In genomic region chr3:124928333-124929202, GRCh38 we compare ENCODE assay signal across 8 cellular contexts. TPM values are rescaled to one million over a fixed set of nuclear protein-coding genes. Genes with fewer than 3 reads are reported as not detected.
DNase-seq lines count a peak whose midpoint lies in the region; ATAC-seq, FAIRE-seq and TF ChIP-seq lines count a peak whose summit lies in the region.

No MANE protein-coding gene starts in this region.

- ATAC-seq in A549 = peak; percentile 77 to 92; a peak in 5 of 6 replicates

- no peak overlapping the region for H3K4me3 ChIP-seq in A549

- FAIRE-seq in A549 (lab: Jason Lieb, UNC) (peak; percentile 61), GM12892 (lab: Jason Lieb, UNC) (peak; percentile 88)

- peak overlapping the region; percentile 33 to 69; a peak in 3 of 6 replicates for H3K27ac ChIP-seq in A549

- TF ChIP-seq CTCF in A549 (IDR thresholded peaks at IDR 0.05) = peak; percentile 93

- DNase-seq in A549 (ENCODE audit: low read depth in 1 of 2, low spot score in 1 of 2) = peak; percentile 38 to 73
- no peak for DNase-seq in GM12892 (ENCODE audit: insufficient read length)
- DNase-seq in NCI-H345 (lab: John Stamatoyannopoulos, UW) = peak; percentile 51
- peak; percentile 38 to 61 for DNase-seq in activated CD4-positive, alpha-beta T cell treated with anti-CD3 and anti-CD28 coated beads for 4 hours
- peak; percentile 85 for DNase-seq in dermis blood vessel endothelial cell
- DNase-seq in medulla oblongata (ENCODE audit: extremely low spot score) = peak; percentile 78
- peak; percentile 18 to 40 for DNase-seq in stimulated activated CD8-positive, alpha-beta memory T cell treated with anti-CD3 and anti-CD28 coated beads, Interleukin-2, amount 100 ng/mL, for 48 hours (ENCODE audit: low read depth in 2 of 2)
- no peak for DNase-seq in hepatic stellate cell (ENCODE audit: low spot score)

- CTCF ChIA-PET in A549 (lab: Yijun Ruan, JAX) = interaction anchor here (0.6 to 3.4 kb wide), 25 partner anchors 8 to 662 kb away, joined by 3 to 22 read pairs (median 5); no protein-coding TSS in a partner anchor

- no peak overlapping the region for H3K4me2 ChIP-seq in A549

- peaks cover 13% of the 10 kb centered on the region; the same call in 1 of the 3 replicates for H3K4me1 ChIP-seq in A549

- POLR2A ChIA-PET in A549 (lab: Yijun Ruan, JAX) = no interaction called here

- peak; percentile 82 to 86 for TF ChIP-seq RAD21 in A549 (conservative IDR thresholded peaks at IDR 0.05 in 1 of 2, IDR thresholded peaks at IDR 0.05 in 1 of 2)

- TF ChIP-seq POLR2A in A549 (IDR thresholded peaks at IDR 0.05; ENCODE audit: low read length) (no peak), GM12892 (IDR thresholded peaks at IDR 0.05; ENCODE audit: low read depth, low read length) (no peak)

- no peak for TF ChIP-seq EP300 in A549 (IDR thresholded peaks at IDR 0.05)

- 18% methylated on average over 4 of the region's 4 CpGs for whole genome bisulfite sequencing in A549 (ENCODE audit: missing lambda C conversion rate)

- no peaks in the 10 kb centered on the region for H3K9me3 ChIP-seq in A549

TF ChIP-seq in A549, 52 proteins besides CTCF, POLR2A, EP300 and RAD21:
- TF ChIP-seq HEYL (CRISPR knock-in tag; IDR thresholded peaks at IDR 0.05) (no peak), JUNB (IDR thresholded peaks at IDR 0.05) (no peak), TFCP2L1 (CRISPR knock-in tag; IDR thresholded peaks at IDR 0.05) (no peak), EHF (CRISPR knock-in tag; IDR thresholded peaks at IDR 0.05) (no peak), SMC3 (IDR thresholded peaks at IDR 0.05) (peak; percentile 87), CBX2 (IDR thresholded peaks at IDR 0.05; ENCODE audit: borderline replicate concordance, low read depth) (no peak), PHF8 (IDR thresholded peaks at IDR 0.05; ENCODE audit: borderline replicate concordance, low read depth) (no peak), HDAC2 (IDR thresholded peaks at IDR 0.05) (no peak), KDM5A (IDR thresholded peaks at IDR 0.05) (no peak)

RNA-seq across cellular contexts. Expression of gene MUC13, which starts 6.0 kb away (rescaled TPM):
- polyA plus RNA-seq in A549 (2011; rRNA removed) (8.8 and 10.2 TPM in 2 replicates), A549 (2017; fragmentation: RNase III; extraction: RNeasy Plus Mini Kit Qiagen cat#74134 plus additional on column Dnase treatment) (4.8 to 5.5 TPM (median 4.8 TPM) in 3 replicates)
- polyA plus RNA-seq in A549 (2012; cell fraction: cytosol; rRNA removed) = 2.1 and 2.5 TPM in 2 replicates
- polyA plus RNA-seq in A549 (2012; cell fraction: nucleus; rRNA removed) = 4.8 and 6.9 TPM in 2 replicates
- 3.7 and 4.3 TPM in 2 replicates for polyA minus RNA-seq in A549 (2011; rRNA and poly(A)+ RNA removed)
- polyA plus RNA-seq in GM12892 (2012; ENCODE audit: missing spikeins) = 0.38 TPM
- total RNA-seq in dermis blood vessel endothelial cell = not detected in 2 replicates

RNA-seq across cellular contexts. Expression of gene ITGB5, which starts 41.4 kb away (rescaled TPM):
- polyA plus RNA-seq in A549 (2011; rRNA removed) (260 and 476 TPM in 2 replicates), A549 (2017; fragmentation: RNase III; extraction: RNeasy Plus Mini Kit Qiagen cat#74134 plus additional on column Dnase treatment) (174 to 209 TPM (median 201 TPM) in 3 replicates)
- polyA plus RNA-seq in A549 (2012; cell fraction: cytosol; rRNA removed) = 393 and 412 TPM in 2 replicates
- 508 and 526 TPM in 2 replicates for polyA plus RNA-seq in A549 (2012; cell fraction: nucleus; rRNA removed)
- 629 and 645 TPM in 2 replicates for polyA minus RNA-seq in A549 (2011; rRNA and poly(A)+ RNA removed)
- 0.72 TPM for polyA plus RNA-seq in GM12892 (2012; ENCODE audit: missing spikeins)
- 86.6 and 107 TPM in 2 replicates for total RNA-seq in dermis blood vessel endothelial cell

Comparison
In these comparisons a context has a peak if more than half of its experiments do, and no peak if none do; other contexts are left out.
1. DNase-seq: peak in A549 (2 of 2), NCI-H345 (single experiment), activated CD4-positive, alpha-beta T cell treated with anti-CD3 and anti-CD28 coated beads for 4 hours (2 of 2), dermis blood vessel endothelial cell (single experiment), medulla oblongata (single experiment) and stimulated activated CD8-positive, alpha-beta memory T cell treated with anti-CD3 and anti-CD28 coated beads, Interleukin-2, amount 100 ng/mL, for 48 hours (2 of 2); none in GM12892 (single experiment) and hepatic stellate cell (single experiment).